ENCODE assay signal across 5 cellular contexts in the genomic region with DNA sequence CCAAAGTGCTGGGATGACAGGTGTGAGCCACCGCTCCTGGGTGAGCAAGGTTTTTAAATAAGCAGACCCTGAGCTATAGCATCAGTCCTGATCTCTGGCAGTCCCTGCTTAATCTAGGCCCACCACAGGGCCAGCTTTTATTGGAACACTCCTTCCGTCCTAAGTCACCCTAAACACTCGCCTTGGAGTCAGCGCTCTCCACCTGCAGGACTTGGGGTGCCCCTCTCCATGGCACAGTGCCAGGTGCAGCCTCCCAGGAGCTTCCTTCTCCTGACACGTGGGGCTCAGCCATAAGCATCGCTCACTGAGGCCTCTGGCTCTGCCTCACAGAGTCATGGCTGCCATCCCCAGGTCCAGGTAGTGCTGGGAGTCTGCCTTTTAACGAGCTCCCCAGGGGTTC. TPM values are rescaled to one million over a fixed set of nuclear protein-coding genes. Genes with fewer than 3 reads are reported as not detected.
A peak's percentile ranks its signal among the peaks of the same experiment; 100 is the strongest.
DNase-seq lines count a peak whose midpoint lies in the region; ATAC-seq, FAIRE-seq and TF ChIP-seq lines count a peak whose summit lies in the region.
"Not testable (repeated sequence)": the region's sequence is repeated elsewhere in the genome, so short reads cannot be mapped to it uniquely, and the experiment has no call there.

No MANE protein-coding gene starts in this region.

- H3K79me2 ChIP-seq in HepG2 (ENCODE audit: insufficient read depth, low read length), result not testable (repeated sequence)

- TF ChIP-seq EP300 in HepG2 (IDR thresholded peaks at IDR 0.05; ENCODE audit: low read depth in 2 of 2, low read length in 2 of 2); HepG2 (CRISPR knock-in tag; IDR thresholded peaks at IDR 0.05; ENCODE audit: borderline replicate concordance); sigmoid colon (IDR thresholded peaks at IDR 0.05): not testable (repeated sequence)

- not testable (repeated sequence) for H3K4me2 ChIP-seq in HepG2 (ENCODE audit: low read depth, low read length)

- BruUV-seq in HepG2 (replicated peaks; lab: Mats Ljungman, UMichigan), result not testable (repeated sequence)

- H3K27me3 ChIP-seq in HepG2 (ENCODE audit: control insufficient read depth in 1 of 2, insufficient read depth in 2 of 2, low read length in 2 of 2), result peaks cover 8 to 32% of the 10 kb centered on the region in 2 experiments; a peak in 4 of 5 replicates
- H3K27me3 ChIP-seq in sigmoid colon, result not testable (repeated sequence)

- in situ Hi-C loops in HepG2 (cut with HindIII; ENCODE audit: extremely low pct_ligation_motif_present, low pct_unique_long_range_greater_than_20kb), result loop anchor here (25.0 kb wide), 2 partner anchors 239 to 786 kb away; no protein-coding TSS in a partner anchor

- FAIRE-seq in HepG2 (lab: Jason Lieb, UNC), result not testable (repeated sequence)

- H3K9ac ChIP-seq in HepG2 (ENCODE audit: insufficient read depth, low read depth, low read length), result not testable (repeated sequence)

- not testable (repeated sequence) for H3K4me3 Mint-ChIP-seq in chondrocyte (ENCODE audit: unreplicated experiment); stimulated activated naive B cell treated with anti-CD40 and anti-IgM and Interleukin-4, amounts not matched to agents 10 μg/mL and 1 μg/mL and 100 μg/mL, for 72 hours

- H3K4me1 Mint-ChIP-seq in chondrocyte (ENCODE audit: low read depth), result not testable (repeated sequence)
- peaks cover 17 to 45% of the 10 kb centered on the region in 2 donors for H3K4me1 Mint-ChIP-seq in stimulated activated naive B cell treated with anti-CD40 and anti-IgM and Interleukin-4, amounts not matched to agents 10 μg/mL and 1 μg/mL and 100 μg/mL, for 72 hours

- H3K9me3 Mint-ChIP-seq in chondrocyte (ENCODE audit: low read depth); stimulated activated naive B cell treated with anti-CD40 and anti-IgM and Interleukin-4, amounts not matched to agents 10 μg/mL and 1 μg/mL and 100 μg/mL, for 72 hours: not testable (repeated sequence)

- WGBS in HepG2 (ENCODE audit: low lambda C conversion rate), result 45% methylated on average over 5 of the region's 7 CpGs
- 88 to 90% methylated on average over 5 of the region's 7 CpGs for WGBS in sigmoid colon, 2 donors

- not testable (repeated sequence) for TF ChIP-seq POLR2A in HepG2 (IDR thresholded peaks at IDR 0.05; ENCODE audit: insufficient read depth in 1 of 2, low read depth in 2 of 2, low read length in 2 of 2); sigmoid colon (IDR thresholded peaks at IDR 0.05)

- H2AFZ ChIP-seq in HepG2 (ENCODE audit: low read length), result not testable (repeated sequence)

- H3K27ac Mint-ChIP-seq in chondrocyte (ENCODE audit: unreplicated experiment), result not testable (repeated sequence)
- peak overlapping the region; percentile 31 for H3K27ac Mint-ChIP-seq in stimulated activated naive B cell treated with anti-CD40 and anti-IgM and Interleukin-4, amounts not matched to agents 10 μg/mL and 1 μg/mL and 100 μg/mL, for 72 hours

- not testable (repeated sequence) for TF ChIP-seq RAD21 in HepG2 (CRISPR knock-in tag; IDR thresholded peaks at IDR 0.05)

- CTCF ChIA-PET in HepG2 (lab: Yijun Ruan, JAX; ENCODE audit: low intra/inter-chr PET ratio, low total read pairs), result not testable (repeated sequence)

- POLR2A ChIA-PET in HepG2 (lab: Yijun Ruan, JAX), result not testable (repeated sequence)

- not testable (repeated sequence) for H3K9me3 ChIP-seq in HepG2 (ENCODE audit: low read length); sigmoid colon

- TF ChIP-seq CTCF in chondrocyte (IDR thresholded peaks at IDR 0.05); HepG2 (CRISPR knock-in tag; IDR thresholded peaks at IDR 0.05); sigmoid colon (IDR thresholded peaks at IDR 0.05): not testable (repeated sequence)

- peak; percentile 86 for DNase-seq in chondrocyte (ENCODE audit: low spot score)
- peak; percentile 2 for DNase-seq in Right ventricle myocardium inferior (ENCODE audit: missing footprints)
- not testable (repeated sequence) for DNase-seq in HepG2 (ENCODE audit: low spot score); stimulated activated naive B cell treated with anti-CD40 and anti-IgM and Interleukin-4, amounts not matched to agents 10 μg/mL and 1 μg/mL and 100 μg/mL, for 72 hours
- peak; percentile 32 for DNase-seq in sigmoid colon

- H4K20me1 ChIP-seq in HepG2 (ENCODE audit: insufficient read depth, low read length), result not testable (repeated sequence)

- not testable (repeated sequence) for H3K36me3 ChIP-seq in HepG2 (replicated peaks in 1 of 2; ENCODE audit: control insufficient read depth in 1 of 2, insufficient read depth in 2 of 2, low read length in 2 of 2); sigmoid colon

- not testable (repeated sequence) for H3K27ac ChIP-seq in HepG2 (ENCODE audit: extremely low read length, insufficient read depth, low read length); sigmoid colon

- H3K4me1 ChIP-seq in HepG2 (ENCODE audit: insufficient read depth, low read length) (peaks cover 24% of the 10 kb centered on the region), sigmoid colon (peaks cover 0 to 12% (median 10%) of the 10 kb centered on the region in 4 donors)

- intact Hi-C loops in Right ventricle myocardium inferior (cut with DNase I) (loop anchor here (10.0 kb wide), 2 partner anchors 246 to 396 kb away; a partner anchor contains a TSS), HepG2 (cut with micrococcal nuclease; ENCODE audit: unreplicated experiment) (loop anchor here (10.0 kb wide), 2 partner anchors 266 to 396 kb away; a partner anchor contains a TSS), sigmoid colon (cut with DNase I) (loop anchor here (10.0 kb wide), 2 partner anchors 246 to 396 kb away; a partner anchor contains a TSS)

- not testable (repeated sequence) for H3K27me3 Mint-ChIP-seq in chondrocyte (ENCODE audit: low read depth); stimulated activated naive B cell treated with anti-CD40 and anti-IgM and Interleukin-4, amounts not matched to agents 10 μg/mL and 1 μg/mL and 100 μg/mL, for 72 hours

- not testable (repeated sequence) for H3K36me3 Mint-ChIP-seq in chondrocyte (ENCODE audit: low read depth); stimulated activated naive B cell treated with anti-CD40 and anti-IgM and Interleukin-4, amounts not matched to agents 10 μg/mL and 1 μg/mL and 100 μg/mL, for 72 hours

- H3K4me3 ChIP-seq in HepG2 (replicated peaks in 1 of 3; ENCODE audit: insufficient read depth in 1 of 3, low read depth in 2 of 3, low read length in 3 of 3); sigmoid colon: not testable (repeated sequence)

- not testable (repeated sequence) for ATAC-seq in Right ventricle myocardium inferior; HepG2; stimulated activated naive B cell treated with anti-CD40 and anti-IgM and Interleukin-4, amounts not matched to agents 10 μg/mL and 1 μg/mL and 100 μg/mL, for 72 hours (replicated peaks)

TF ChIP-seq in HepG2, 621 proteins besides CTCF, POLR2A, EP300 and RAD21 (continues in another document):
- 0 out of 2 replicates have a peak, but pooled peaks have one; percentile 8 for TF ChIP-seq NFKB2 (CRISPR knock-in tag; IDR thresholded peaks at IDR 0.05; ENCODE audit: borderline replicate concordance)

RNA-seq across cellular contexts. Expression of a gene that starts 48.3 kb away (rescaled TPM):
- 77.1 to 88.6 TPM (median 82.8 TPM) in 3 replicates for total RNA-seq in chondrocyte
- total RNA-seq in Right ventricle myocardium inferior, result 43.7 TPM
- 175 and 204 TPM in 2 replicates for total RNA-seq in HepG2 (2016; rRNA removed; fragmentation: Illumina TruSeq; extraction: Trizol)
- total RNA-seq in HepG2 (2016; cell fraction: cytosol; rRNA removed; fragmentation: Illumina TruSeq; extraction: Trizol; ENCODE audit: low read depth), result 260 and 296 TPM in 2 replicates
- total RNA-seq in HepG2 (2016; cell fraction: insoluble cytoplasmic fraction; rRNA removed; fragmentation: Illumina TruSeq; extraction: Trizol), result 189 and 192 TPM in 2 replicates
- 531 and 570 TPM in 2 replicates for total RNA-seq in HepG2 (2016; cell fraction: membrane; rRNA removed; fragmentation: Illumina TruSeq; extraction: Trizol)
- total RNA-seq in HepG2 (2016; cell fraction: nucleus; rRNA removed; fragmentation: Illumina TruSeq; extraction: Trizol), result 102 and 120 TPM in 2 replicates
- polyA plus RNA-seq in HepG2 (2011; rRNA removed), result 96.9 and 123 TPM in 2 replicates
- 57.9 and 89.7 TPM in 2 replicates for polyA plus RNA-seq in HepG2 (2011; cell fraction: cytosol; rRNA removed)
- polyA plus RNA-seq in HepG2 (2011; cell fraction: nucleus; rRNA removed), result 22.0 and 27.5 TPM in 2 replicates
- polyA plus RNA-seq in HepG2 (2012), result 128 and 134 TPM in 2 replicates
- polyA plus RNA-seq in HepG2 (2016; cell fraction: cytosol; fragmentation: Illumina TruSeq; extraction: Trizol; ENCODE audit: low read depth), result 385 and 459 TPM in 2 replicates
- 218 and 221 TPM in 2 replicates for polyA plus RNA-seq in HepG2 (2016; cell fraction: insoluble cytoplasmic fraction; fragmentation: Illumina TruSeq; extraction: Trizol; ENCODE audit: low read depth)
- 534 and 554 TPM in 2 replicates for polyA plus RNA-seq in HepG2 (2016; cell fraction: membrane; fragmentation: Illumina TruSeq; extraction: Trizol; ENCODE audit: low read depth)
- polyA plus RNA-seq in HepG2 (2016; cell fraction: nucleus; fragmentation: Illumina TruSeq; extraction: Trizol; ENCODE audit: insufficient read depth, low read depth), result 143 and 144 TPM in 2 replicates
- polyA minus RNA-seq in HepG2 (2011; rRNA and poly(A)+ RNA removed; ENCODE audit: low replicate concordance), result 23.0 and 41.2 TPM in 2 replicates
- polyA minus RNA-seq in HepG2 (2011; cell fraction: cytosol; rRNA and poly(A)+ RNA removed), result 66.7 and 68.9 TPM in 2 replicates
- polyA minus RNA-seq in HepG2 (2011; cell fraction: nucleus; rRNA and poly(A)+ RNA removed), result 50.9 and 56.4 TPM in 2 replicates
- total RNA-seq in sigmoid colon, result 100 to 1,000 TPM; 108 to 155 (median 122) TPM
- polyA plus RNA-seq in sigmoid colon, result 10 to 100 TPM; 56.0 to 84.7 (median 82.8) TPM
